Comparison of ENCODE assay signal across 8 cellular contexts in the genomic region with DNA sequence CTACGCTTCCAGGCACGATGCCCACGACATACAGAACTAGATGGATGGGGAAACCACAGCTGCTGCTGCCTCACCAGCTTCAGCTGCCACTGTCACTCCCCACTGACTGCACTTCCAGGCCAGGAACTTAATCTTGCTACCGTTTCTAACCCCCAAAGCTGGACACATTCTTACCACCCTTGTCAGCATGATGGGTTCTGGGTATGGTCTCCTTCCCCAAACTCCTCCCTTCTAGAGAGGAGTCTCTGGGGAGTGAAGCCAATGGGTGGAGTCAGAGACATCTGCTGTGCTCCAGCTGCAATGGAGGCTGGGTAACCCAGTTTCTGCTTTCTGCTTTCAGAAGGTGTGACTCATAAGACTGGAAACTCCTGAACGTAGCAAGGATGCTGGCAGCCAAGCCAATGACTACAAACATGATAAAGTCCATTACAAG.
A peak's percentile ranks its signal among the peaks of the same experiment; 100 is the strongest.
DNase-seq lines count a peak whose midpoint lies in the region; ATAC-seq and FAIRE-seq lines count a peak whose summit lies in the region.

No MANE protein-coding gene starts in this region.

- DNase-seq in AG08395 (ENCODE audit: low spot score): peak; percentile 93
- peak; percentile 64 for DNase-seq in RCC 7860 (ENCODE audit: low spot score)
- peak; percentile 87 for DNase-seq in fibroblast of the conjunctiva (ENCODE audit: low read depth)
- DNase-seq in stimulated activated CD4-positive, alpha-beta T cell treated with anti-CD3 and anti-CD28 coated beads, TNF-alpha, amount 100 ng/mL, for 48 hours (ENCODE audit: low read depth in 3 of 3): peak in 2 of 3 donors; percentile 10 to 36
- DNase-seq in Ammon's horn (ENCODE audit: low spot score): no peak
- no peak for DNase-seq in foreskin melanocyte

- FAIRE-seq in RCC 7860 (lab: Jason Lieb, UNC): peak; percentile 49

- ATAC-seq in GM18519 (IDR thresholded peaks at IDR 0.05; ENCODE audit: low FRiP score, unreplicated experiment) (peak; percentile 67), HG02981 (IDR thresholded peaks at IDR 0.05; ENCODE audit: unreplicated experiment) (peak; percentile 89)

Comparison
In these comparisons a context has a peak if more than half of its experiments do, and no peak if none do; other contexts are left out.
1. DNase-seq: peak in AG08395 (single experiment), RCC 7860 (single experiment), fibroblast of the conjunctiva (single experiment) and stimulated activated CD4-positive, alpha-beta T cell treated with anti-CD3 and anti-CD28 coated beads, TNF-alpha, amount 100 ng/mL, for 48 hours (2 of 3); none in Ammon's horn (single experiment) and foreskin melanocyte (single experiment).